Comparison of ENCODE assay signal across 21 cellular contexts in the genomic region with DNA sequence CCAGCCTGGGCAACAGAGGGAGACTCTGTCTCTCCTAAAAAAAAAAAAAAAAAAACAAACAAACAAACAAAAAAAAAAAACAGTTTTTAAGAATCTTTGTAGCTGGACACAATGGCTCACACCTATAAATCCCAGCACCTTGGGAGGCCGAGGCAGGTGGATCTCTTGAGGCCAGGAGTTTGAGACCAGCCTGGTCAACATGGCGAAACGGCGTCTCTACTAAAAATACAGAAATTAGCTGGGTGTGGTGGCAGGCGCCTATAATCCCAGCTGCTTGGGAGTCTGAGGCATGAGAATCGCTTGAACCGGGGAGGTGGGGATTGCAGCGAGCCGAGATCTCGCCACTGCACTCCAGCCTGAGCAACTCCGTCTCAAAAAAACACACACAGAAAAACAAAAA. TPM values are rescaled to one million over a fixed set of nuclear protein-coding genes. Genes with fewer than 3 reads are reported as not detected.
DNase-seq lines count a peak whose midpoint lies in the region; ATAC-seq and TF ChIP-seq lines count a peak whose summit lies in the region.
"Had no signal": no experiment of that assay in that cellular context is flagged by ENCODE, and none has a peak within 500 bp of the region (broad histone marks: within the 10 kb centered on the region; RNA-seq: fewer than 3 reads in every experiment).

No MANE protein-coding gene starts in this region.

- H3K4me3 ChIP-seq in heart left ventricle (no peak overlapping the region), ascending aorta (no peak overlapping the region)
- H3K4me3 ChIP-seq: GM12878, hepatocyte, lower lobe of right lung, skin epidermis had no signal

- H3K4me1 Mint-ChIP-seq in nephron, result peaks cover 44% of the 10 kb centered on the region

- no peak for ATAC-seq in Right ventricle myocardium inferior
- ATAC-seq in heart left ventricle, result no peak
- ATAC-seq in GM21360 (IDR thresholded peaks at IDR 0.05; ENCODE audit: unreplicated experiment), result no peak
- no peak for ATAC-seq in GM21528 (IDR thresholded peaks at IDR 0.05; ENCODE audit: low FRiP score, unreplicated experiment)
- ATAC-seq: GM12878, T-cell had no signal

- H3K27ac ChIP-seq in heart left ventricle (peak overlapping the region in 3 of 12 donors; percentile 15 to 30 (median 28)), ascending aorta (peak overlapping the region; percentile 32 to 63)
- H3K27ac ChIP-seq: hepatocyte, HL-60, parathyroid adenoma had no signal

- intact Hi-C loops in Right ventricle myocardium inferior (cut with DNase I), result no loop called here
- intact Hi-C loops in heart left ventricle (cut with DNase I), result no loop called here
- intact Hi-C loops in ascending aorta (cut with DNase I), result no loop called here

- H3K27ac Mint-ChIP-seq in nephron, result peak overlapping the region in 2 of 3 experiments; percentile 40 to 45
- H3K27ac Mint-ChIP-seq: activated T-helper 1 cell treated with anti-CD3 and anti-CD28 coated beads, Interleukin-12 subunit alpha, Interleukin-12 subunit beta, Interleukin-2, Interleukin-4 antibody, amounts not matched to agents 30 ng/mL and 10 ng/mL and 1 ng/mL, durations not matched to agents 14 hours and 24 hours and 36 hours had no signal

- H3K9me3 ChIP-seq in heart left ventricle (no peaks in the 10 kb centered on the region), ascending aorta (no peaks in the 10 kb centered on the region)
- H3K9me3 ChIP-seq: lower lobe of right lung had no signal

- H3K27me3 Mint-ChIP-seq in nephron (ENCODE audit: low read depth), result no peaks in the 10 kb centered on the region
- H3K27me3 Mint-ChIP-seq: CD4-positive, alpha-beta memory T cell; T-cell had no signal

- no peak overlapping the region for H3K4me3 Mint-ChIP-seq in nephron
- H3K4me3 Mint-ChIP-seq: activated T-helper 1 cell treated with anti-CD3 and anti-CD28 coated beads, Interleukin-12 subunit alpha, Interleukin-12 subunit beta, Interleukin-2, Interleukin-4 antibody, amounts not matched to agents 30 ng/mL and 10 ng/mL and 1 ng/mL, durations not matched to agents 14 hours and 24 hours and 36 hours; CD4-positive, alpha-beta memory T cell; T-cell had no signal

- no peak for TF ChIP-seq POLR2A in heart left ventricle (IDR thresholded peaks at IDR 0.05)

- H3K27me3 ChIP-seq in heart left ventricle, result no peaks in the 10 kb centered on the region
- H3K27me3 ChIP-seq in ascending aorta, result no peaks in the 10 kb centered on the region
- H3K27me3 ChIP-seq: hepatocyte had no signal

- peaks cover 94% of the 10 kb centered on the region for H3K36me3 Mint-ChIP-seq in nephron (ENCODE audit: low read depth)

- TF ChIP-seq CTCF in heart left ventricle (IDR thresholded peaks at IDR 0.05) (no peak), ascending aorta (IDR thresholded peaks at IDR 0.05) (no peak), nephron (IDR thresholded peaks at IDR 0.05; ENCODE audit: unreplicated experiment in 3 of 3) (no peak)

- DNase-seq in Right ventricle myocardium inferior (ENCODE audit: missing footprints), result peak; percentile 37
- DNase-seq in heart left ventricle, result no peak
- no peak for DNase-seq in ascending aorta (ENCODE audit: low spot score in 2 of 2)
- peak; percentile 38 for DNase-seq in ureter (ENCODE audit: low spot score)
- DNase-seq in HK-2 (ENCODE audit: unreplicated experiment), result no peak
- DNase-seq: activated CD4-positive, alpha-beta T cell treated with anti-CD3 and anti-CD28 coated beads, Interleukin-2, amount 50 U/mL, for 4 hours; CD4-positive, alpha-beta memory T cell; IMR-90; lower lobe of right lung; NCI-H1417 treated with DMSO at 0.1 percent for 48 hours; stimulated activated CD4-positive, alpha-beta T cell treated with anti-CD3 and anti-CD28 coated beads, Interleukin-2, amount 100 ng/mL, for 48 hours; T-cell had no signal

- peaks cover 0 to 100% (median 96%) of the 10 kb centered on the region in 9 donors for H3K36me3 ChIP-seq in heart left ventricle
- H3K36me3 ChIP-seq in ascending aorta, result peaks cover 63 to 91% of the 10 kb centered on the region in 2 donors

- H3K4me1 ChIP-seq in heart left ventricle (peaks cover 0 to 35% (median 8%) of the 10 kb centered on the region in 12 donors), ascending aorta (peaks cover 8 to 11% of the 10 kb centered on the region in 2 donors)
- H3K4me1 ChIP-seq: lower lobe of right lung, parathyroid adenoma had no signal

- 87 to 94% (median 90%) methylated on average over 11 of the region's 11 CpGs for WGBS in heart left ventricle, 4 donors

- no peaks in the 10 kb centered on the region for H3K9me3 Mint-ChIP-seq in nephron
- H3K9me3 Mint-ChIP-seq: activated T-helper 1 cell treated with anti-CD3 and anti-CD28 coated beads, Interleukin-12 subunit alpha, Interleukin-12 subunit beta, Interleukin-2, Interleukin-4 antibody, amounts not matched to agents 30 ng/mL and 10 ng/mL and 1 ng/mL, durations not matched to agents 14 hours and 24 hours and 36 hours; CD4-positive, alpha-beta memory T cell; T-cell had no signal

RNA-seq across cellular contexts. Expression of a gene that starts 53.1 kb away (rescaled TPM):
- 4.5 TPM for total RNA-seq in Right ventricle myocardium inferior
- total RNA-seq in heart left ventricle, result 1 to 10 TPM; 2.2 to 8.8 (median 4.3) TPM
- 10 to 100 TPM in 1 of 2 donors, 1 to 10 TPM in 1; 3.3 to 12.9 TPM for polyA plus RNA-seq in heart left ventricle
- 12.6 TPM for total RNA-seq in ascending aorta
- total RNA-seq in ureter, result 12.3 TPM

Comparison
In these comparisons a context has a peak if more than half of its experiments do, and no peak if none do; other contexts are left out.
1. DNase-seq: peak in Right ventricle myocardium inferior (single experiment) and ureter (single experiment); none in heart left ventricle (0 of 5), ascending aorta (0 of 2) and HK-2 (single experiment).